Comparison of ENCODE assay signal across 24 cellular contexts in genomic region chr12:3409662-3410061, GRCh38.
"Had no signal": no experiment of that assay in that cellular context is flagged by ENCODE, and none has a peak within 500 bp of the region (broad histone marks: within the 10 kb centered on the region; RNA-seq: fewer than 3 reads in every experiment).

No MANE protein-coding gene starts in this region.

- H3K9ac ChIP-seq: KMS-11, SK-N-SH had no signal

- H3K4me3 Mint-ChIP-seq: IgD-negative memory B cell had no signal

- DNase-seq: Kasumi-1, NCI-H1092, NCI-H1105 treated with DMSO at 0.1 percent for 48 hours, NCI-H1417 treated with DMSO at 0.1 percent for 48 hours, NCI-H146, NCI-H1694 treated with DMSO at 0.1 percent for 48 hours, NCI-H1930, NCI-H2081, NCI-H2171, NCI-H226, NCI-H446, NCI-H510A, NCI-H524 treated with DMSO at 0.1 percent for 48 hours, NCI-H69, NCI-H774, PC-3, SHP77, SK-N-SH had no signal

- ATAC-seq: K562, Panc1, PC-3 had no signal

- H3K4me1 Mint-ChIP-seq: IgD-negative memory B cell had no signal

- H3K9me3 ChIP-seq: SK-N-SH had no signal

- H3K4me3 ChIP-seq: K562 had no signal

- H3K27ac ChIP-seq: HL-60, KMS-11, RWPE1 had no signal
